Comparison of ENCODE assay signal across 11 cellular contexts in genomic region chr5:147189109-147189424, GRCh38. TPM values are rescaled to one million over a fixed set of nuclear protein-coding genes. Genes with fewer than 3 reads are reported as not detected.
DNase-seq lines count a peak whose midpoint lies in the region; ATAC-seq and TF ChIP-seq lines count a peak whose summit lies in the region.
"Had no signal": no experiment of that assay in that cellular context is flagged by ENCODE, and none has a peak within 500 bp of the region (broad histone marks: within the 10 kb centered on the region; RNA-seq: fewer than 3 reads in every experiment).

No MANE protein-coding gene starts in this region.

- WGBS in esophagus muscularis mucosa: 4% methylated on average over 2 of the region's 2 CpGs

- TF ChIP-seq CTCF in natural killer cell (IDR thresholded peaks at IDR 0.05) (peak; percentile 39), RWPE2 (IDR thresholded peaks at IDR 0.05; ENCODE audit: poor library complexity, severe bottlenecking) (peak; percentile 70), type B pancreatic cell (conservative IDR thresholded peaks at IDR 0.05) (peak; percentile 13), esophagus muscularis mucosa (IDR thresholded peaks at IDR 0.05) (peak in 1 of 3 experiments; percentile 1), GM13976 (IDR thresholded peaks at IDR 0.05; ENCODE audit: borderline replicate concordance, control extremely low read depth, extremely low read depth, insufficient read depth, missing control alignments) (no peak)

- no peaks in the 10 kb centered on the region for H3K36me3 ChIP-seq in RWPE2 (ENCODE audit: low read depth)
- no peaks in the 10 kb centered on the region for H3K36me3 ChIP-seq in esophagus muscularis mucosa
- H3K36me3 ChIP-seq: ascending aorta, gastrocnemius medialis, Peyer's patch had no signal

- ATAC-seq in natural killer cell (no peak), HG02885 (IDR thresholded peaks at IDR 0.05; ENCODE audit: poor library complexity, unreplicated experiment) (peak; percentile 21), RWPE2 (ENCODE audit: low read depth) (no peak)
- ATAC-seq in natural killer cell treated with Interleukin-12 subunit alpha and Interleukin-12 subunit beta and Interleukin-15 and Interleukin-18, amount 100 ng/mL, for 72 hours: no peak

- in situ Hi-C loops in GM13976 (cut with MboI; ENCODE audit: low sequenced_read_pairs, unreplicated experiment): loop anchor here (25.0 kb wide), 1 partner anchor 652 kb away; no protein-coding TSS in a partner anchor

- H3K27me3 Mint-ChIP-seq in natural killer cell (ENCODE audit: low read depth in 2 of 2): peaks cover 6 to 37% of the 10 kb centered on the region in 2 donors
- H3K27me3 Mint-ChIP-seq in natural killer cell treated with Interleukin-12 subunit alpha and Interleukin-12 subunit beta and Interleukin-15 and Interleukin-18, amount 100 ng/mL, for 72 hours: peaks cover 8 to 16% of the 10 kb centered on the region in 2 donors
- peaks cover 6% of the 10 kb centered on the region for H3K27me3 Mint-ChIP-seq in type B pancreatic cell

- no peak for TF ChIP-seq EP300 in esophagus muscularis mucosa (IDR thresholded peaks at IDR 0.05)

- H3K9me3 ChIP-seq in RWPE2 (ENCODE audit: severe bottlenecking) (no peaks in the 10 kb centered on the region), esophagus muscularis mucosa (no peaks in the 10 kb centered on the region)
- H3K9me3 ChIP-seq: ascending aorta, gastrocnemius medialis, Peyer's patch had no signal

- DNase-seq in natural killer cell: no peak
- DNase-seq in natural killer cell treated with Interleukin-12 subunit alpha and Interleukin-12 subunit beta and Interleukin-15 and Interleukin-18, amount 100 ng/mL, for 72 hours (ENCODE audit: low spot score): no peak
- no peak for DNase-seq in RWPE2 (ENCODE audit: low spot score)
- DNase-seq in type B pancreatic cell (ENCODE audit: extremely low spot score, unreplicated experiment): no peak
- DNase-seq in esophagus muscularis mucosa (ENCODE audit: extremely low spot score): no peak
- no peak for DNase-seq in GM13976 (ENCODE audit: low spot score)
- no peak for DNase-seq in stimulated activated CD4-positive, alpha-beta T cell treated with anti-CD3 and anti-CD28 coated beads, Interleukin-2, amount 100 ng/mL, for 24 hours
- DNase-seq: gastrocnemius medialis had no signal

- TF ChIP-seq POLR2A in esophagus muscularis mucosa (IDR thresholded peaks at IDR 0.05; ENCODE audit: low read depth): no peak

- H3K27ac Mint-ChIP-seq in natural killer cell (no peak overlapping the region), type B pancreatic cell (peak overlapping the region; percentile 9)
- H3K27ac Mint-ChIP-seq in natural killer cell treated with Interleukin-12 subunit alpha and Interleukin-12 subunit beta and Interleukin-15 and Interleukin-18, amount 100 ng/mL, for 72 hours: no peak overlapping the region

- no peak overlapping the region for H3K4me3 ChIP-seq in RWPE2 (ENCODE audit: severe bottlenecking)
- H3K4me3 ChIP-seq in esophagus muscularis mucosa: no peak overlapping the region

- H3K4me3 Mint-ChIP-seq in natural killer cell (no peak overlapping the region), type B pancreatic cell (no peak overlapping the region)
- no peak overlapping the region for H3K4me3 Mint-ChIP-seq in natural killer cell treated with Interleukin-12 subunit alpha and Interleukin-12 subunit beta and Interleukin-15 and Interleukin-18, amount 100 ng/mL, for 72 hours

- H3K36me3 Mint-ChIP-seq in natural killer cell (no peaks in the 10 kb centered on the region), type B pancreatic cell (no peaks in the 10 kb centered on the region)
- no peaks in the 10 kb centered on the region for H3K36me3 Mint-ChIP-seq in natural killer cell treated with Interleukin-12 subunit alpha and Interleukin-12 subunit beta and Interleukin-15 and Interleukin-18, amount 100 ng/mL, for 72 hours

- intact Hi-C loops in natural killer cell (cut with micrococcal nuclease) (loop anchor here (1.0 to 5.0 kb wide), 3 partner anchors 222 to 762 kb away; no protein-coding TSS in a partner anchor), esophagus muscularis mucosa (cut with DNase I) (no loop called here)

- H3K4me1 Mint-ChIP-seq in natural killer cell: peaks cover 6 to 8% of the 10 kb centered on the region in 2 donors
- H3K4me1 Mint-ChIP-seq in natural killer cell treated with Interleukin-12 subunit alpha and Interleukin-12 subunit beta and Interleukin-15 and Interleukin-18, amount 100 ng/mL, for 72 hours (ENCODE audit: low read depth in 2 of 2): peaks cover 4 to 7% of the 10 kb centered on the region in 2 donors
- peaks cover 13% of the 10 kb centered on the region for H3K4me1 Mint-ChIP-seq in type B pancreatic cell (ENCODE audit: unreplicated experiment)

- H3K9me3 Mint-ChIP-seq in natural killer cell (no peaks in the 10 kb centered on the region), type B pancreatic cell (no peaks in the 10 kb centered on the region)
- no peaks in the 10 kb centered on the region for H3K9me3 Mint-ChIP-seq in natural killer cell treated with Interleukin-12 subunit alpha and Interleukin-12 subunit beta and Interleukin-15 and Interleukin-18, amount 100 ng/mL, for 72 hours

- H3K4me1 ChIP-seq in RWPE2 (ENCODE audit: insufficient read depth, poor library complexity, severe bottlenecking) (no peaks in the 10 kb centered on the region), esophagus muscularis mucosa (peaks cover 0 to 10% (median 2%) of the 10 kb centered on the region in 4 donors)
- H3K4me1 ChIP-seq: ascending aorta, gastrocnemius medialis, Peyer's patch had no signal

- H3K27me3 ChIP-seq in RWPE2 (ENCODE audit: insufficient read depth, poor library complexity, severe bottlenecking) (no peaks in the 10 kb centered on the region), esophagus muscularis mucosa (no peaks in the 10 kb centered on the region)
- H3K27me3 ChIP-seq: ascending aorta, gastrocnemius medialis, Peyer's patch had no signal

- H3K27ac ChIP-seq in RWPE2 (ENCODE audit: poor library complexity, severe bottlenecking) (no peak overlapping the region), esophagus muscularis mucosa (replicated peaks in 1 of 4) (no peak overlapping the region)
- H3K27ac ChIP-seq: ascending aorta, gastrocnemius medialis, Peyer's patch had no signal

RNA-seq across cellular contexts. Expression of gene STK32A, which starts 45.8 kb away (rescaled TPM):
- total RNA-seq in natural killer cell (not detected), type B pancreatic cell (ENCODE audit: low replicate concordance) (2.0 and 5.3 TPM in 2 replicates), esophagus muscularis mucosa (1 to 10 TPM; 1.0 to 1.4 (median 1.3) TPM)
- total RNA-seq in natural killer cell treated with Interleukin-12 subunit alpha and Interleukin-12 subunit beta and Interleukin-15 and Interleukin-18, amount 100 ng/mL, for 72 hours: not detected
